Comparison of ENCODE assay signal across 8 cellular contexts in the genomic region with DNA sequence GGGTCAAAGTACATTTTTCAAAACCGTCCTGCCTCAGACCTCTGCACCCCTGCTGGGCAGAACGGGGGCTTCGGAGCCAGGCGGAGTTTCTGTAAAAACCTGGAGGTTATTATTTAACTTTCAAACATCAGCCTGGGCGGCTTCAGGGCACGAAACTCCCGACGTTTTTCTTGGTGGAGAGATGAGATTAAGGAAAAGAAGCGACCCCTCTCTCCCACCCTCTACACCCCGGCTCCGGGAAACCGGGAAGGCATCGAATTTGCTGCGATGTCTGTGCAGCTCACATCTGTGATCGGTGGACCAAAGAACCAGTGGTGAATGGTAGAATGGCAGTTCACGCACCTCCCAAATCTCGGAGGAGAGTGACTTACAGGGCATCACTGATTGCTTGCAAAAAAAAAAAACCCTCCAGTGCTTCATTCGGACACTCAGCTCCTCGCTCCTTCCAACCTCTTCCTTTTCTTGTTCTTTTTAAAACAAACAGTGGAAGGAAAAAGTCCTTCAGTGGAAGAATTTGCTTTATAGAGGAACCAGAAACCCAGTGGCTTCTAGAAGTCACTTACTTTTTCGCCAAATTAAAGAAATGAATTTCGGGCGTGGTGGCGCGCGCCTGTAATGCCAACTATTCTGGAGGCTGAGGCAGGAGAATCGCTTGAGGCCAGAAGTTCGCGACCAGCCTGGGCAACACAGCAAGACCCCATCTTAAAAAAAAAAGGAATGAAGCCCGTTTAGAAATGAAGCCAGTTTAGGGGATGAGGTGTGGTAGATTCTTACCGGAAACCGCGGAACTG. TPM values are rescaled to one million over a fixed set of nuclear protein-coding genes. Genes with fewer than 3 reads are reported as not detected.
A peak's percentile ranks its signal among the peaks of the same experiment; 100 is the strongest.
DNase-seq lines count a peak whose midpoint lies in the region; ATAC-seq, FAIRE-seq and TF ChIP-seq lines count a peak whose summit lies in the region.

No MANE protein-coding gene starts in this region.

- H3K4me1 ChIP-seq in keratinocyte (ENCODE audit: control insufficient read depth, extremely low read depth, insufficient read depth, low read length), result peaks cover 34% of the 10 kb centered on the region

- peaks cover 2% of the 10 kb centered on the region for H3K9me1 ChIP-seq in keratinocyte (ENCODE audit: control insufficient read depth, extremely low read depth, insufficient read depth, low read length)

- peaks cover 34% of the 10 kb centered on the region for H3K79me2 ChIP-seq in keratinocyte (ENCODE audit: control insufficient read depth, insufficient read depth, low read length)

- H3K27me3 ChIP-seq in bronchial epithelial cell (ENCODE audit: control insufficient read depth, insufficient read depth, low read length) (no peaks in the 10 kb centered on the region), keratinocyte (ENCODE audit: control insufficient read depth, extremely low read depth, insufficient read depth, low read length) (no peaks in the 10 kb centered on the region)

- peak overlapping the region; percentile 92 for H3K4me3 ChIP-seq in bronchial epithelial cell (ENCODE audit: low read depth, low read length)
- H3K4me3 ChIP-seq in keratinocyte (ENCODE audit: control insufficient read depth in 2 of 3, extremely low read depth in 1 of 3, insufficient read depth in 2 of 3, low read depth in 1 of 3, low read length in 3 of 3), result peak overlapping the region; percentile 89 to 93 (median 91)

- FAIRE-seq in bronchial epithelial cell (lab: Jason Lieb, UNC), result no peak
- no peak for FAIRE-seq in keratinocyte (lab: Jason Lieb, UNC)

- DNase-seq in activated CD8-positive, alpha-beta memory T cell treated with anti-CD3 and anti-CD28 coated beads, Interleukin-2, amount 10 ng/mL, durations not matched to agents 7 days and 5 days, result peak; percentile 66
- no peak for DNase-seq in activated CD8-positive, alpha-beta memory T cell treated with anti-CD3 and anti-CD28 coated beads for 24 hours
- DNase-seq in RPMI8226 (peak; percentile 63), bronchial epithelial cell (ENCODE audit: low read depth) (peak; percentile 39), keratinocyte (ENCODE audit: low read depth, low spot score) (no peak), OCI-M2 (lab: John Stamatoyannopoulos, UW; ENCODE audit: unreplicated experiment) (no peak)
- peak; percentile 10 to 16 for DNase-seq in stimulated activated CD4-positive, alpha-beta T cell treated with anti-CD3 and anti-CD28 coated beads, Interleukin-2, amount 100 ng/mL, for 48 hours

- H3K36me3 ChIP-seq in bronchial epithelial cell (ENCODE audit: control insufficient read depth, insufficient read depth, low read length), result no peaks in the 10 kb centered on the region
- no peaks in the 10 kb centered on the region for H3K36me3 ChIP-seq in keratinocyte (ENCODE audit: control insufficient read depth in 2 of 2, extremely low read depth in 1 of 2, insufficient read depth in 2 of 2, low read length in 2 of 2)

- peak overlapping the region; percentile 96 for H3K4me3 Mint-ChIP-seq in activated CD8-positive, alpha-beta memory T cell treated with anti-CD3 and anti-CD28 coated beads, Interleukin-2, amount 10 ng/mL, durations not matched to agents 7 days and 5 days

- H3K36me3 Mint-ChIP-seq in activated CD8-positive, alpha-beta memory T cell treated with anti-CD3 and anti-CD28 coated beads, Interleukin-2, amount 10 ng/mL, durations not matched to agents 7 days and 5 days, result peaks cover 6% of the 10 kb centered on the region

- peaks cover 36% of the 10 kb centered on the region for H3K4me1 Mint-ChIP-seq in activated CD8-positive, alpha-beta memory T cell treated with anti-CD3 and anti-CD28 coated beads, Interleukin-2, amount 10 ng/mL, durations not matched to agents 7 days and 5 days

- no peaks in the 10 kb centered on the region for H3K9me3 Mint-ChIP-seq in activated CD8-positive, alpha-beta memory T cell treated with anti-CD3 and anti-CD28 coated beads, Interleukin-2, amount 10 ng/mL, durations not matched to agents 7 days and 5 days (ENCODE audit: low read depth)

- H3K27ac ChIP-seq in keratinocyte (ENCODE audit: control insufficient read depth, insufficient read depth, low read length), result peak overlapping the region; percentile 86

- H2AFZ ChIP-seq in keratinocyte (ENCODE audit: control insufficient read depth, low read length), result peak overlapping the region; percentile 88

- H3K9me3 ChIP-seq in keratinocyte (ENCODE audit: control insufficient read depth, low read depth, low read length), result no peaks in the 10 kb centered on the region

- H3K27me3 Mint-ChIP-seq in activated CD8-positive, alpha-beta memory T cell treated with anti-CD3 and anti-CD28 coated beads, Interleukin-2, amount 10 ng/mL, durations not matched to agents 7 days and 5 days, result no peaks in the 10 kb centered on the region

- TF ChIP-seq CTCF in bronchial epithelial cell (IDR thresholded peaks at IDR 0.05; ENCODE audit: insufficient read depth, low read length, severe bottlenecking) (no peak), keratinocyte (optimal IDR thresholded peaks at IDR 0.05 in 1 of 3, IDR thresholded peaks at IDR 0.05 in 1 of 3, conservative IDR thresholded peaks at IDR 0.05 in 1 of 3; ENCODE audit: extremely low read depth in 1 of 3, insufficient read depth in 2 of 3, low read length in 3 of 3) (no peak)

- H3K9ac ChIP-seq in keratinocyte (ENCODE audit: control insufficient read depth, extremely low read depth, insufficient read depth, low read length), result peak overlapping the region; percentile 92

- peak overlapping the region; percentile 91 for H3K27ac Mint-ChIP-seq in activated CD8-positive, alpha-beta memory T cell treated with anti-CD3 and anti-CD28 coated beads, Interleukin-2, amount 10 ng/mL, durations not matched to agents 7 days and 5 days

- ATAC-seq in activated CD8-positive, alpha-beta memory T cell treated with anti-CD3 and anti-CD28 coated beads, Interleukin-2, amount 10 ng/mL, durations not matched to agents 7 days and 5 days, result peak; percentile 31
- ATAC-seq in HG03097 (IDR thresholded peaks at IDR 0.05; ENCODE audit: low FRiP score, unreplicated experiment), result peak; percentile 29

- dilution Hi-C loops in keratinocyte (cut with MboI; ENCODE audit: extremely low pct_ligation_motif_present, low sequenced_read_pairs), result no loop called here

- H4K20me1 ChIP-seq in keratinocyte (ENCODE audit: control insufficient read depth, extremely low read depth, insufficient read depth, low read length), result no peaks in the 10 kb centered on the region

- CTCF ChIA-PET in activated CD8-positive, alpha-beta memory T cell treated with anti-CD3 and anti-CD28 coated beads, Interleukin-2, amount 10 ng/mL, durations not matched to agents 7 days and 5 days (lab: Charles Lee), result interaction anchor here (0.9 to 4.1 kb wide), 5 partner anchors 11 to 507 kb away, joined by 3 to 39 read pairs (median 3); partner anchors contain the start of gene YTHDF2

- peak overlapping the region; percentile 87 for H3K4me2 ChIP-seq in keratinocyte (ENCODE audit: control insufficient read depth, extremely low read depth, insufficient read depth, low read depth, low read length)

RNA-seq across cellular contexts. Expression of gene PHACTR4, which starts 0.9 kb away (rescaled TPM):
- total RNA-seq in activated CD8-positive, alpha-beta memory T cell treated with anti-CD3 and anti-CD28 coated beads, Interleukin-2, amount 10 ng/mL, durations not matched to agents 7 days and 5 days, result 10 to 100 TPM; 26.8 to 27.8 TPM
- 3.2 and 6.7 TPM in 2 replicates for total RNA-seq in bronchial epithelial cell
- 8.0 to 12.2 TPM (median 9.4 TPM) in 3 replicates for polyA plus RNA-seq in keratinocyte
- polyA plus RNA-seq in keratinocyte (2011; ENCODE audit: low read depth), result 34.2 TPM
- polyA plus RNA-seq in keratinocyte (2011; cell fraction: cytosol; rRNA removed), result 8.9 and 12.9 TPM in 2 replicates
- 23.9 and 25.0 TPM in 2 replicates for polyA plus RNA-seq in keratinocyte (2011; cell fraction: nucleus; rRNA removed)
- 19.9 and 26.2 TPM in 2 replicates for polyA plus RNA-seq in keratinocyte (2012; ENCODE audit: low replicate concordance)
- 11.9 to 29.5 TPM (median 15.6 TPM) in 3 replicates for polyA minus RNA-seq in keratinocyte
- 9.2 TPM for polyA minus RNA-seq in keratinocyte (2011; cell fraction: cytosol; rRNA and poly(A)+ RNA removed)
- 9.3 and 25.8 TPM in 2 replicates for polyA minus RNA-seq in keratinocyte (2011; cell fraction: nucleus; rRNA and poly(A)+ RNA removed)

RNA-seq across cellular contexts. Expression of gene MED18, which starts 41.6 kb away (rescaled TPM):
- 10 to 100 TPM; 19.5 to 20.8 TPM for total RNA-seq in activated CD8-positive, alpha-beta memory T cell treated with anti-CD3 and anti-CD28 coated beads, Interleukin-2, amount 10 ng/mL, durations not matched to agents 7 days and 5 days
- total RNA-seq in bronchial epithelial cell, result 55.0 and 59.5 TPM in 2 replicates
- polyA plus RNA-seq in keratinocyte, result 23.5 to 26.7 TPM (median 23.8 TPM) in 3 replicates
- polyA plus RNA-seq in keratinocyte (2011; ENCODE audit: low read depth), result 7.5 TPM
- polyA plus RNA-seq in keratinocyte (2011; cell fraction: cytosol; rRNA removed), result 21.8 and 27.4 TPM in 2 replicates
- polyA plus RNA-seq in keratinocyte (2011; cell fraction: nucleus; rRNA removed), result 26.9 and 31.7 TPM in 2 replicates
- 20.8 and 25.5 TPM in 2 replicates for polyA plus RNA-seq in keratinocyte (2012; ENCODE audit: low replicate concordance)
- polyA minus RNA-seq in keratinocyte, result 31.4 to 78.0 TPM (median 57.1 TPM) in 3 replicates
- polyA minus RNA-seq in keratinocyte (2011; cell fraction: cytosol; rRNA and poly(A)+ RNA removed), result 25.5 TPM
- 11.0 and 17.6 TPM in 2 replicates for polyA minus RNA-seq in keratinocyte (2011; cell fraction: nucleus; rRNA and poly(A)+ RNA removed)

Comparison
In these comparisons a context has a peak if more than half of its experiments do, and no peak if none do; other contexts are left out.
1. DNase-seq: peak in activated CD8-positive, alpha-beta memory T cell treated with anti-CD3 and anti-CD28 coated beads, Interleukin-2, amount 10 ng/mL, durations not matched to agents 7 days and 5 days (single experiment), RPMI8226 (single experiment), bronchial epithelial cell (single experiment) and stimulated activated CD4-positive, alpha-beta T cell treated with anti-CD3 and anti-CD28 coated beads, Interleukin-2, amount 100 ng/mL, for 48 hours (2 of 2); none in activated CD8-positive, alpha-beta memory T cell treated with anti-CD3 and anti-CD28 coated beads for 24 hours (single experiment), keratinocyte (single experiment) and OCI-M2 (single experiment).